15 cellular contexts compared by ENCODE assay signal in the genomic region with DNA sequence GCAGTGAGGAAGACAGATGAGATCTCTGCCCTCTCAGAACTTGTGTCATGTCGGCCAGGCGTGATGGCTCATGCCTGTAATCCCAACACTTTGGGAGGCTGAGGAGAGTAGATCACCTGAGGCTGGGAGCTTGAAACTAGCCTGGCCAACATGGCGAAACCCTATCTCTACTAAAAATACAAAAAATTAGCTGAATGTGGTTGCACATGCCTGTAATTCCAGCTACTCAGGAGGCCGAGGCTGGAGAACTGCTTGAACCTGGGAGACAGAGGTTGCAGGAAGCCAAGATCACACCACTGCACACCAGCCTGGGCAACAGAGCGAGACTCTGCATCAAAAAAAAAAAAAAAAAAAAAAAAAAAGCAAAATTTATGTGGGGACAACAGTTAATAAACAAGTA. TPM values are rescaled to one million over a fixed set of nuclear protein-coding genes. Genes with fewer than 3 reads are reported as not detected.
DNase-seq lines count a peak whose midpoint lies in the region; ATAC-seq and TF ChIP-seq lines count a peak whose summit lies in the region.
"Had no signal": no experiment of that assay in that cellular context is flagged by ENCODE, and none has a peak within 500 bp of the region (broad histone marks: within the 10 kb centered on the region; RNA-seq: fewer than 3 reads in every experiment).

No MANE protein-coding gene starts in this region.

- peak overlapping the region; percentile 88 for H3K27ac Mint-ChIP-seq in stimulated activated memory B cell treated with anti-CD40 and anti-IgM and Interleukin-4, amounts not matched to agents 10 μg/mL and 1 μg/mL and 100 μg/mL, for 72 hours
- H3K27ac Mint-ChIP-seq: activated CD4-positive, alpha-beta T cell treated with anti-CD3 and anti-CD28 coated beads for 36 hours; naive thymus-derived CD4-positive, alpha-beta T cell had no signal

- no peaks in the 10 kb centered on the region for H4K20me1 ChIP-seq in PC-3 (ENCODE audit: low read length)

- peaks cover 47% of the 10 kb centered on the region for H3K4me1 ChIP-seq in PC-3 (ENCODE audit: insufficient read depth, low read length)

- TSS peak; percentile 79 for BruUV-seq in PC-3 (replicated peaks; lab: Mats Ljungman, UMichigan)

- intact Hi-C loops in PC-3 (cut with micrococcal nuclease) (loop anchor here (1.0 to 2.0 kb wide), 3 partner anchors 33 to 141 kb away; no protein-coding TSS in a partner anchor), left cardiac atrium (cut with DNase I) (no loop called here)

- peak overlapping the region; percentile 68 for H3K4me2 ChIP-seq in PC-3 (ENCODE audit: low read length)

- H3K9ac ChIP-seq in PC-3 (ENCODE audit: low read length): no peak overlapping the region; the same call in 1 of the 2 replicates

- peak overlapping the region; percentile 74 for H3K27ac ChIP-seq in PC-3 (ENCODE audit: low read length)

- H3K4me1 Mint-ChIP-seq in stimulated activated memory B cell treated with anti-CD40 and anti-IgM and Interleukin-4, amounts not matched to agents 10 μg/mL and 1 μg/mL and 100 μg/mL, for 72 hours: peaks cover 59% of the 10 kb centered on the region

- H3K9me2 ChIP-seq in PC-3 (replicated peaks; ENCODE audit: low read length): no peaks in the 10 kb centered on the region

- H3K36me3 ChIP-seq in PC-3 (ENCODE audit: low read depth, low read length): no peaks in the 10 kb centered on the region
- H3K36me3 ChIP-seq: tibial nerve had no signal

- H3K4me3 ChIP-seq in PC-3 (ENCODE audit: low read length) (no peak overlapping the region), epithelial cell of proximal tubule (ENCODE audit: low read depth, low read length) (no peak overlapping the region)
- H3K4me3 ChIP-seq: tibial nerve had no signal

- ATAC-seq in GM21528 (IDR thresholded peaks at IDR 0.05; ENCODE audit: low FRiP score, unreplicated experiment) (peak; percentile 13), PC-3 (no peak), left cardiac atrium (no peak)
- ATAC-seq in stimulated activated memory B cell treated with anti-CD40 and anti-IgM and Interleukin-4, amounts not matched to agents 10 μg/mL and 1 μg/mL and 100 μg/mL, for 72 hours: peak; percentile 34
- ATAC-seq: naive thymus-derived CD4-positive, alpha-beta T cell had no signal

- H3K36me3 Mint-ChIP-seq in stimulated activated memory B cell treated with anti-CD40 and anti-IgM and Interleukin-4, amounts not matched to agents 10 μg/mL and 1 μg/mL and 100 μg/mL, for 72 hours: no peaks in the 10 kb centered on the region
- H3K36me3 Mint-ChIP-seq: naive thymus-derived CD4-positive, alpha-beta T cell had no signal

- H3F3A ChIP-seq in PC-3 (ENCODE audit: low read length, unreplicated experiment): peaks cover 3% of the 10 kb centered on the region

- POLR2A ChIA-PET in PC-3 (lab: Charles Lee; ENCODE audit: unreplicated experiment): interaction anchor here (0.7 to 1.0 kb wide), 3 partner anchors 33 to 230 kb away, joined by 3 to 7 read pairs (median 3); no protein-coding TSS in a partner anchor

- H3K79me2 ChIP-seq in PC-3 (ENCODE audit: low read length): no peaks in the 10 kb centered on the region

- no peak for DNase-seq in PC-3
- DNase-seq in epithelial cell of proximal tubule (ENCODE audit: low read depth): peak; percentile 30
- no peak for DNase-seq in left cardiac atrium
- no peak for DNase-seq in stimulated activated CD4-positive, alpha-beta T cell treated with anti-CD3 and anti-CD28 coated beads, Interleukin-12 subunit alpha, Interleukin-12 subunit beta, amount 100 ng/mL, for 4 hours
- DNase-seq in cerebellar nuclear complex (lab: John Stamatoyannopoulos, UW): no peak
- DNase-seq: activated CD4-positive, alpha-beta T cell treated with anti-CD3 and anti-CD28 coated beads for 36 hours; activated T-cell treated with anti-CD3 and anti-CD28 coated beads, Interleukin-2, amount 50 U/mL, for 4 hours; erythroblast; naive thymus-derived CD4-positive, alpha-beta T cell; NCI-H1930; RPMI8226; stimulated activated CD4-positive, alpha-beta T cell treated with anti-CD3 and anti-CD28 coated beads, Interleukin-1b, Interleukin-23, amount 100 ng/mL, for 48 hours had no signal

- no peak for TF ChIP-seq CTCF in PC-3 (conservative IDR thresholded peaks at IDR 0.05; ENCODE audit: low read depth, low read length)
- no peak for TF ChIP-seq CTCF in epithelial cell of proximal tubule (conservative IDR thresholded peaks at IDR 0.05; ENCODE audit: low read depth, low read length)

- no peaks in the 10 kb centered on the region for H3K27me3 ChIP-seq in PC-3 (ENCODE audit: low read length)
- H3K27me3 ChIP-seq: tibial nerve had no signal

- H3K27me3 Mint-ChIP-seq in stimulated activated memory B cell treated with anti-CD40 and anti-IgM and Interleukin-4, amounts not matched to agents 10 μg/mL and 1 μg/mL and 100 μg/mL, for 72 hours: no peaks in the 10 kb centered on the region

- no peaks in the 10 kb centered on the region for H3K9me3 ChIP-seq in PC-3 (ENCODE audit: low read length)
- H3K9me3 ChIP-seq: tibial nerve had no signal

- no peak overlapping the region for H2AFZ ChIP-seq in PC-3 (ENCODE audit: low read length)

- CTCF ChIA-PET in PC-3 (lab: Charles Lee): interaction anchor here (0.6 kb wide), 1 partner anchor 604 kb away, joined by 4 read pairs; no protein-coding TSS in a partner anchor

- no peak overlapping the region for H3K4me3 Mint-ChIP-seq in stimulated activated memory B cell treated with anti-CD40 and anti-IgM and Interleukin-4, amounts not matched to agents 10 μg/mL and 1 μg/mL and 100 μg/mL, for 72 hours
- H3K4me3 Mint-ChIP-seq: activated CD4-positive, alpha-beta T cell treated with anti-CD3 and anti-CD28 coated beads for 36 hours; activated T-cell treated with anti-CD3 and anti-CD28 coated beads, Interleukin-2, amount 50 U/mL, for 4 hours; naive thymus-derived CD4-positive, alpha-beta T cell had no signal

- peaks cover 2% of the 10 kb centered on the region for H3K9me3 Mint-ChIP-seq in stimulated activated memory B cell treated with anti-CD40 and anti-IgM and Interleukin-4, amounts not matched to agents 10 μg/mL and 1 μg/mL and 100 μg/mL, for 72 hours
- H3K9me3 Mint-ChIP-seq: activated T-cell treated with anti-CD3 and anti-CD28 coated beads, Interleukin-2, amount 50 U/mL, for 4 hours; naive thymus-derived CD4-positive, alpha-beta T cell had no signal

RNA-seq across cellular contexts. Expression of a gene that starts 40.9 kb away (rescaled TPM):
- total RNA-seq in PC-3 (2014; rRNA removed): 19.3 and 39.2 TPM in 2 replicates
- total RNA-seq in epithelial cell of proximal tubule: 14.5 and 15.0 TPM in 2 replicates
- 10 to 100 TPM in 1 of 2 donors, 1 to 10 TPM in 1; 9.6 to 17.6 TPM for total RNA-seq in left cardiac atrium

Comparison
In these comparisons a context has a peak if more than half of its experiments do, and no peak if none do; other contexts are left out.
1. ATAC-seq: peak in GM21528 (single experiment) and stimulated activated memory B cell treated with anti-CD40 and anti-IgM and Interleukin-4, amounts not matched to agents 10 μg/mL and 1 μg/mL and 100 μg/mL, for 72 hours (single experiment); none in PC-3 (single experiment) and left cardiac atrium (0 of 2).